Comparison of ENCODE assay signal across 18 cellular contexts in the genomic region with DNA sequence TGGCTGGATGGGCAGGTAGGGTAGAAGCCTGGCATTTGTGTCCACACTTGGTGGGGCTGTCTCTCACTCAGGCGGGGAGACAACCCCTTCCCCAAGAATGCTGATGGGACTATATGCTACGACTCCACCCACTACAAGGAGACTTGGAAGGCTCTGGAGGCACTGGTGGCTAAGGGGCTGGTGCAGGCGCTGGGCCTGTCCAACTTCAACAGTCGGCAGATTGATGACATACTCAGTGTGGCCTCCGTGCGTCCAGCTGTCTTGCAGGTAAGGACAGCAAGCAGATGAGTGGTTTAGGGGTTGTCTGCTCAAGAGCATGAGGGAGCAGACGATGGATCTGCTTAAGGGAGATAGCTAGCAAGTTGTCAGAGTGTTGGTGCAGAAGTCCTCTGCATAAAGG. TPM values are rescaled to one million over a fixed set of nuclear protein-coding genes. Genes with fewer than 3 reads are reported as not detected.
"Had no signal": no experiment of that assay in that cellular context is flagged by ENCODE, and none has a peak within 500 bp of the region (broad histone marks: within the 10 kb centered on the region; RNA-seq: fewer than 3 reads in every experiment).

No MANE protein-coding gene starts in this region.

- H3K27me3 Mint-ChIP-seq: activated CD8-positive, alpha-beta memory T cell treated with anti-CD3 and anti-CD28 coated beads, Interleukin-2, amount 10 ng/mL, durations not matched to agents 7 days and 5 days; naive thymus-derived CD4-positive, alpha-beta T cell; stimulated activated naive B cell treated with anti-CD40 and anti-IgM and Interleukin-4, amounts not matched to agents 10 μg/mL and 1 μg/mL and 100 μg/mL, for 72 hours had no signal

- ATAC-seq: activated CD4-positive, CD25-positive, alpha-beta regulatory T cell treated with anti-CD3 and anti-CD28 coated beads, Interleukin-2, amount 50 U/mL, for 24 hours; activated CD8-positive, alpha-beta memory T cell treated with anti-CD3 and anti-CD28 coated beads, Interleukin-2, amount 10 ng/mL, durations not matched to agents 7 days and 5 days; foreskin keratinocyte; naive thymus-derived CD4-positive, alpha-beta T cell; pancreas; stimulated activated naive B cell treated with anti-CD40 and anti-IgM and Interleukin-4, amounts not matched to agents 10 μg/mL and 1 μg/mL and 100 μg/mL, for 72 hours; upper lobe of right lung had no signal

- H3K9me2 ChIP-seq: SK-N-SH had no signal

- H3K4me3 Mint-ChIP-seq: activated CD8-positive, alpha-beta memory T cell treated with anti-CD3 and anti-CD28 coated beads, Interleukin-2, amount 10 ng/mL, durations not matched to agents 7 days and 5 days; activated naive CD4-positive, alpha-beta T cell treated with anti-CD3 and anti-CD28 coated beads for 36 hours; naive thymus-derived CD4-positive, alpha-beta T cell; stimulated activated naive B cell treated with anti-CD40 and anti-IgM and Interleukin-4, amounts not matched to agents 10 μg/mL and 1 μg/mL and 100 μg/mL, for 72 hours had no signal

- DNase-seq: activated CD8-positive, alpha-beta memory T cell treated with anti-CD3 and anti-CD28 coated beads, Interleukin-2, amount 10 ng/mL, durations not matched to agents 7 days and 5 days; activated naive CD4-positive, alpha-beta T cell treated with anti-CD3 and anti-CD28 coated beads for 36 hours; amniotic stem cell; dorsolateral prefrontal cortex; foreskin keratinocyte; mesendoderm; naive thymus-derived CD4-positive, alpha-beta T cell; SK-N-SH; stimulated activated naive B cell treated with anti-CD40 and anti-IgM and Interleukin-4, amounts not matched to agents 10 μg/mL and 1 μg/mL and 100 μg/mL, for 72 hours; T1000; upper lobe of right lung had no signal

- H3K4me1 ChIP-seq: foreskin keratinocyte, pancreas had no signal

- H3K27me3 ChIP-seq: cardiac muscle cell, dorsolateral prefrontal cortex, foreskin keratinocyte, hepatocyte, neutrophil, pancreas, upper lobe of right lung had no signal

- H3K27ac Mint-ChIP-seq: activated CD8-positive, alpha-beta memory T cell treated with anti-CD3 and anti-CD28 coated beads, Interleukin-2, amount 10 ng/mL, durations not matched to agents 7 days and 5 days; activated naive CD4-positive, alpha-beta T cell treated with anti-CD3 and anti-CD28 coated beads for 36 hours; activated T-helper 2 cell treated with anti-CD3 and anti-CD28 coated beads, Interferon-gamma antibody, Interleukin-2, Interleukin-4, amounts not matched to agents 10 μg/mL and 5 μg/mL and 100 μg/mL, durations not matched to agents 14 hours and 24 hours and 36 hours had no signal

- H3K4me3 ChIP-seq: cardiac muscle cell, dorsolateral prefrontal cortex, hepatocyte, pancreas, upper lobe of right lung had no signal

- H3K27ac ChIP-seq: dorsolateral prefrontal cortex, foreskin keratinocyte, hepatocyte, neutrophil, pancreas, upper lobe of right lung had no signal

- H3K4me2 ChIP-seq: hepatocyte, SK-N-SH had no signal

- H2AFZ ChIP-seq: hepatocyte had no signal

- H3K9me3 ChIP-seq: neutrophil, pancreas, SK-N-SH, upper lobe of right lung had no signal

- H3K9me3 Mint-ChIP-seq: activated naive CD4-positive, alpha-beta T cell treated with anti-CD3 and anti-CD28 coated beads for 36 hours; activated T-helper 2 cell treated with anti-CD3 and anti-CD28 coated beads, Interferon-gamma antibody, Interleukin-2, Interleukin-4, amounts not matched to agents 10 μg/mL and 5 μg/mL and 100 μg/mL, durations not matched to agents 14 hours and 24 hours and 36 hours; naive thymus-derived CD4-positive, alpha-beta T cell; stimulated activated naive B cell treated with anti-CD40 and anti-IgM and Interleukin-4, amounts not matched to agents 10 μg/mL and 1 μg/mL and 100 μg/mL, for 72 hours had no signal

RNA-seq across cellular contexts. Expression of a gene that starts 55.9 kb away (rescaled TPM):
- total RNA-seq: epithelial cell of proximal tubule had no signal
